In the genomic region with DNA sequence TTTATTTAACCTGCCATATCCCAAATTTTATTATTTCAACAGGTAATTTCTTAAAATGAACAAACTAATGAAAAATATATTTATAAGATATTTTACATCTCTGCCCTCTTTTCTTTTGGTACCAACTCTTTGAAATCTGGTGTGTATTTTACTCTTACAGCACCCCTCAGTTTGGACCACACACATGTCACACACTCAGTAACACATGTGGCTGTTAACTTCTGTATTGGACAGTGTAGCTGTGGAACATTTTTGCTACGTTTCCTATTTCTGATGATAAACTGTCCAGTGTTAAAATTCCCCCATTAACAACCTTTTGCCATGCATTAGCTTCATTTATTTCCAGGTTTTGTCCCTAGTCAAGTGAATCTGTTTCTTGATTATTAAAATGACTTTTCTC, we compare ENCODE assay signal across 21 cellular contexts.
A peak's percentile ranks its signal among the peaks of the same experiment; 100 is the strongest.
DNase-seq lines count a peak whose midpoint lies in the region; ATAC-seq, FAIRE-seq and TF ChIP-seq lines count a peak whose summit lies in the region.
"Had no signal": no experiment of that assay in that cellular context is flagged by ENCODE, and none has a peak within 500 bp of the region (broad histone marks: within the 10 kb centered on the region; RNA-seq: fewer than 3 reads in every experiment).

No MANE protein-coding gene starts in this region.

- H3K27me3 ChIP-seq in HepG2 (ENCODE audit: control insufficient read depth in 1 of 2, insufficient read depth in 2 of 2, low read length in 2 of 2) (no peaks in the 10 kb centered on the region), right lobe of liver (no peaks in the 10 kb centered on the region)
- H3K27me3 ChIP-seq: BLaER1 treated with 17β-estradiol and CSF1 and Interleukin-3, amounts not matched to agents 10 nM and 100 nM had no signal

- TF ChIP-seq RAD21 in HepG2 (CRISPR knock-in tag; IDR thresholded peaks at IDR 0.05): no peak

- 0% methylated on average over 1 of the region's 1 CpG for WGBS in HepG2 (ENCODE audit: low lambda C conversion rate)
- WGBS in right lobe of liver (ENCODE audit: insufficient coverage, low coverage, low lambda C conversion rate, missing lambda C conversion rate): 75% methylated on average over 1 of the region's 1 CpG

- H3K9me3 ChIP-seq in HepG2 (ENCODE audit: low read length): no peaks in the 10 kb centered on the region
- no peaks in the 10 kb centered on the region for H3K9me3 ChIP-seq in right lobe of liver
- H3K9me3 ChIP-seq: A549; BLaER1 treated with 17β-estradiol and CSF1 and Interleukin-3, amounts not matched to agents 10 nM and 100 nM; Caco-2 had no signal

- H3K27ac Mint-ChIP-seq in progenitor cell of endocrine pancreas: peak overlapping the region; percentile 80
- H3K27ac Mint-ChIP-seq: B cell; CD4-positive, alpha-beta T cell; CD8-positive, alpha-beta T cell had no signal

- FAIRE-seq in HepG2 (lab: Jason Lieb, UNC): no peak
- FAIRE-seq: A549, D721Med, G401.6, GM12891, GM19239 had no signal

- no peak for TF ChIP-seq POLR2A in HepG2 (IDR thresholded peaks at IDR 0.05; ENCODE audit: insufficient read depth in 1 of 2, low read depth in 2 of 2, low read length in 2 of 2)
- TF ChIP-seq POLR2A in right lobe of liver (IDR thresholded peaks at IDR 0.05): no peak

- intact Hi-C loops in HepG2 (cut with micrococcal nuclease; ENCODE audit: unreplicated experiment): loop anchor here (10.0 kb wide), 1 partner anchor 175 kb away; no protein-coding TSS in a partner anchor
- intact Hi-C loops in right lobe of liver (cut with DNase I): no loop called here

- H3K27ac ChIP-seq in HepG2 (ENCODE audit: extremely low read length, insufficient read depth, low read length): no peak overlapping the region
- no peak overlapping the region for H3K27ac ChIP-seq in right lobe of liver
- H3K27ac ChIP-seq: 22Rv1; BLaER1 treated with 17β-estradiol and CSF1 and Interleukin-3, amounts not matched to agents 10 nM and 100 nM; C4-2B had no signal

- peaks cover 1% of the 10 kb centered on the region for H3K36me3 Mint-ChIP-seq in progenitor cell of endocrine pancreas (ENCODE audit: insufficient read depth)
- H3K36me3 Mint-ChIP-seq: CD8-positive, alpha-beta T cell had no signal

- no peak overlapping the region for H3K4me3 ChIP-seq in HepG2 (replicated peaks in 1 of 3; ENCODE audit: insufficient read depth in 1 of 3, low read depth in 2 of 3, low read length in 3 of 3)
- H3K4me3 ChIP-seq in right lobe of liver: no peak overlapping the region
- H3K4me3 ChIP-seq: A549; BLaER1 treated with 17β-estradiol and CSF1 and Interleukin-3, amounts not matched to agents 10 nM and 100 nM had no signal

- H3K9me3 Mint-ChIP-seq in progenitor cell of endocrine pancreas (ENCODE audit: low read depth): no peaks in the 10 kb centered on the region
- H3K9me3 Mint-ChIP-seq: CD4-positive, alpha-beta T cell; CD8-positive, alpha-beta T cell had no signal

- H3K4me1 ChIP-seq in HepG2 (ENCODE audit: insufficient read depth, low read length) (no peaks in the 10 kb centered on the region), right lobe of liver (peaks cover 0 to 12% (median 0%) of the 10 kb centered on the region in 4 donors)

- no peaks in the 10 kb centered on the region for H3K27me3 Mint-ChIP-seq in progenitor cell of endocrine pancreas
- H3K27me3 Mint-ChIP-seq: B cell; CD4-positive, alpha-beta T cell had no signal

- TF ChIP-seq CTCF in HepG2 (CRISPR knock-in tag; IDR thresholded peaks at IDR 0.05) (no peak), right lobe of liver (IDR thresholded peaks at IDR 0.05) (no peak), progenitor cell of endocrine pancreas (IDR thresholded peaks at IDR 0.05; ENCODE audit: unreplicated experiment) (no peak)

- no peak overlapping the region for H3K4me3 Mint-ChIP-seq in progenitor cell of endocrine pancreas (ENCODE audit: low read depth)
- H3K4me3 Mint-ChIP-seq: B cell; CD4-positive, alpha-beta T cell; CD8-positive, alpha-beta T cell had no signal

- H3K4me2 ChIP-seq in HepG2 (ENCODE audit: low read depth, low read length): no peak overlapping the region
- H3K4me2 ChIP-seq: A549; BLaER1 treated with 17β-estradiol and CSF1 and Interleukin-3, amounts not matched to agents 10 nM and 100 nM had no signal

- H2AFZ ChIP-seq in HepG2 (ENCODE audit: low read length): no peak overlapping the region

- CTCF ChIA-PET in HepG2 (lab: Yijun Ruan, JAX; ENCODE audit: low intra/inter-chr PET ratio, low total read pairs): no interaction called here

- TF ChIP-seq EP300 in HepG2 (IDR thresholded peaks at IDR 0.05; ENCODE audit: low read depth in 2 of 2, low read length in 2 of 2): no peak
- no peak for TF ChIP-seq EP300 in HepG2 (CRISPR knock-in tag; IDR thresholded peaks at IDR 0.05; ENCODE audit: borderline replicate concordance)

- H3K79me2 ChIP-seq in HepG2 (ENCODE audit: insufficient read depth, low read length): no peaks in the 10 kb centered on the region

- POLR2A ChIA-PET in HepG2 (lab: Yijun Ruan, JAX): no interaction called here

- DNase-seq in HepG2 (ENCODE audit: low spot score) (no peak), right lobe of liver (no peak), progenitor cell of endocrine pancreas (ENCODE audit: low spot score, unreplicated experiment) (no peak), RPMI8226 (no peak)
- no peak for DNase-seq in activated CD8-positive, alpha-beta memory T cell treated with anti-CD3 and anti-CD28 coated beads for 24 hours
- DNase-seq: AML-193; Caco-2; Calu3; CD4-positive, alpha-beta T cell; CD8-positive, alpha-beta T cell; DMS79 treated with DMSO at 0.1 percent for 48 hours; GF-D8 had no signal

- no peaks in the 10 kb centered on the region for H3K36me3 ChIP-seq in HepG2 (replicated peaks in 1 of 2; ENCODE audit: control insufficient read depth in 1 of 2, insufficient read depth in 2 of 2, low read length in 2 of 2)
- no peaks in the 10 kb centered on the region for H3K36me3 ChIP-seq in right lobe of liver
- H3K36me3 ChIP-seq: BLaER1 treated with 17β-estradiol and CSF1 and Interleukin-3, amounts not matched to agents 10 nM and 100 nM had no signal

- H3K9ac ChIP-seq in HepG2 (ENCODE audit: insufficient read depth, low read depth, low read length): no peak overlapping the region
- H3K9ac ChIP-seq: BLaER1 treated with 17β-estradiol and CSF1 and Interleukin-3, amounts not matched to agents 10 nM and 100 nM had no signal

- peaks cover 6% of the 10 kb centered on the region for H3K4me1 Mint-ChIP-seq in progenitor cell of endocrine pancreas (ENCODE audit: low read depth)
- H3K4me1 Mint-ChIP-seq: B cell had no signal

- no peaks in the 10 kb centered on the region for H4K20me1 ChIP-seq in HepG2 (ENCODE audit: insufficient read depth, low read length)
- H4K20me1 ChIP-seq: BLaER1 treated with 17β-estradiol and CSF1 and Interleukin-3, amounts not matched to agents 10 nM and 100 nM had no signal

- no TSS peak for BruUV-seq in HepG2 (replicated peaks; lab: Mats Ljungman, UMichigan)

- in situ Hi-C loops in HepG2 (cut with HindIII; ENCODE audit: extremely low pct_ligation_motif_present, low pct_unique_long_range_greater_than_20kb): no loop called here

- no peak for ATAC-seq in HepG2
- ATAC-seq in right lobe of liver: no peak
- ATAC-seq: A549; CD8-positive, alpha-beta T cell had no signal

TF ChIP-seq in HepG2, 621 proteins besides CTCF, POLR2A, EP300 and RAD21:
- TF ChIP-seq SIN3B (IDR thresholded peaks at IDR 0.05; ENCODE audit: low read length): no peak
- TF ChIP-seq, protein P1, sequence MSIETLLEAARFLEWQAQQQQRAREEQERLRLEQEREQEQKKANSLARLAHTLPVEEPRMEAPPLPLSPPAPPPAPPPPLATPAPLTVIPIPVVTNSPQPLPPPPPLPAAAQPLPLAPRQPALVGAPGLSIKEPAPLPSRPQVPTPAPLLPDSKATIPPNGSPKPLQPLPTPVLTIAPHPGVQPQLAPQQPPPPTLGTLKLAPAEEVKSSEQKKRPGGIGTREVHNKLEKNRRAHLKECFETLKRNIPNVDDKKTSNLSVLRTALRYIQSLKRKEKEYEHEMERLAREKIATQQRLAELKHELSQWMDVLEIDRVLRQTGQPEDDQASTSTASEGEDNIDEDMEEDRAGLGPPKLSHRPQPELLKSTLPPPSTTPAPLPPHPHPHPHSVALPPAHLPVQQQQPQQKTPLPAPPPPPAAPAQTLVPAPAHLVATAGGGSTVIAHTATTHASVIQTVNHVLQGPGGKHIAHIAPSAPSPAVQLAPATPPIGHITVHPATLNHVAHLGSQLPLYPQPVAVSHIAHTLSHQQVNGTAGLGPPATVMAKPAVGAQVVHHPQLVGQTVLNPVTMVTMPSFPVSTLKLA (IDR thresholded peaks at IDR 0.05): peak; percentile 95
